Comparison of ENCODE assay signal across 22 cellular contexts in genomic region chr5:11476866-11477265, GRCh38.
"Had no signal": no experiment of that assay in that cellular context is flagged by ENCODE, and none has a peak within 500 bp of the region (broad histone marks: within the 10 kb centered on the region; RNA-seq: fewer than 3 reads in every experiment).

No MANE protein-coding gene starts in this region.

- H3K27me3 Mint-ChIP-seq: T-cell had no signal

- H3K4me1 Mint-ChIP-seq: IgD-negative memory B cell, T-cell had no signal

- DNase-seq: Kasumi-1, MM.1S, NCI-H1092 treated with DMSO at 0.1 percent for 48 hours, NCI-H146, NCI-H1694 treated with DMSO at 0.1 percent for 48 hours, NCI-H1930, NCI-H2081, NCI-H2107, NCI-H226, NCI-H446, NCI-H510A, NCI-H524 treated with DMSO at 0.1 percent for 48 hours, NCI-H774, Right ventricle myocardium superior, RPMI8226, SIG-M5, SK-N-SH, SW 1271, T-cell had no signal

- H3K4me3 Mint-ChIP-seq: IgD-negative memory B cell, T-cell had no signal

- H3K27ac Mint-ChIP-seq: IgD-negative memory B cell, T-cell had no signal

- FAIRE-seq: K562, RCC 7860 had no signal

- H3K36me3 Mint-ChIP-seq: IgD-negative memory B cell, T-cell had no signal

- H3K9me3 Mint-ChIP-seq: IgD-negative memory B cell, T-cell had no signal
